Comparison of ENCODE assay signal across 10 cellular contexts in the genomic region with DNA sequence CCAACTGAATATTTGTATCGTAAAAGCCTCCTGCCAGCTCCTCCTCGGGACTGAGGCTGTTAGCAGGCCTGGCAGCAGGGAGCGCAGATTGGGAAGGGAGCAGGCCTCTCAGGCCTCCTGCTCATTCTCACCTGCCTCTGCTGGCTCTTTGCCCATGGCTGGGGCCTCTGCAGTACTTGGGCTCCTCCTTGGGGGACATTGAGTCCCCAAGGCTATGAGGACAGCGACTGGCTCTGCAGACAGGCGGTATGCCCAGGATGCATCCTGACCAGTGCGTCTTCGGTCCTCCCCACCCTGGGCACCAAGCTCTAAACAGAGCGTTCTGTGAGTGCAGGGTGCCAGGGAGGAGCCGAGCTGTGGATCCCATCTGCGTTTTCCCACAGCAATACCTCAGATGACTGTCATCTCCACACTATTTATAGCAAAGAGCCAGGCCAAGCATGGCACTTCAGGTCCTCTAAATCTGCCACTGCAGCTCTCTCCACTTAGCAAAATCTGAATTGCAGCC. TPM values are rescaled to one million over a fixed set of nuclear protein-coding genes. Genes with fewer than 3 reads are reported as not detected.
DNase-seq lines count a peak whose midpoint lies in the region; ATAC-seq and TF ChIP-seq lines count a peak whose summit lies in the region.
"Had no signal": no experiment of that assay in that cellular context is flagged by ENCODE, and none has a peak within 500 bp of the region (broad histone marks: within the 10 kb centered on the region; RNA-seq: fewer than 3 reads in every experiment).

No MANE protein-coding gene starts in this region.

- H3K4me3 ChIP-seq in BLaER1, result no peak overlapping the region
- no peak overlapping the region for H3K4me3 ChIP-seq in body of pancreas
- no peak overlapping the region for H3K4me3 ChIP-seq in muscle layer of colon (ENCODE audit: low read depth in 1 of 2, low read length in 2 of 2)

- peaks cover 18% of the 10 kb centered on the region for H3K4me1 ChIP-seq in BLaER1
- peaks cover 16% of the 10 kb centered on the region for H3K4me1 ChIP-seq in body of pancreas
- peaks cover 40% of the 10 kb centered on the region for H3K4me1 ChIP-seq in muscle layer of colon (ENCODE audit: insufficient read depth, low read length)

- H3K27ac ChIP-seq in BLaER1 (no peak overlapping the region), body of pancreas (peak overlapping the region; percentile 10 to 48 (median 34)), muscle layer of colon (ENCODE audit: low read depth, low read length) (peak overlapping the region; percentile 64)

- DNase-seq in NCI-H128 (lab: John Stamatoyannopoulos, UW; ENCODE audit: unreplicated experiment) (peak; percentile 8), body of pancreas (peak; percentile 47 to 73 (median 56)), 8988T (no peak), pons (ENCODE audit: low spot score) (no peak)
- DNase-seq: activated CD4-positive, alpha-beta T cell treated with anti-CD3 and anti-CD28 coated beads, Interleukin-2, amount 50 U/mL, for 4 hours; HFFc6 had no signal

- TF ChIP-seq CTCF in body of pancreas (IDR thresholded peaks at IDR 0.05), result no peak

- WGBS in body of pancreas, 2 donors, result 46 to 49% methylated on average over 7 to 10 of the region's 10 CpGs

- H3K27me3 ChIP-seq in BLaER1 (no peaks in the 10 kb centered on the region), body of pancreas (no peaks in the 10 kb centered on the region), muscle layer of colon (ENCODE audit: control insufficient read depth in 1 of 2, insufficient read depth in 2 of 2, low read length in 2 of 2) (no peaks in the 10 kb centered on the region)

- H3K4me2 ChIP-seq in BLaER1, result peak overlapping the region; percentile 71

- TF ChIP-seq POLR2A in body of pancreas (IDR thresholded peaks at IDR 0.05), result no peak

- ATAC-seq in body of pancreas (peak; percentile 49), GM21737 (IDR thresholded peaks at IDR 0.05; ENCODE audit: unreplicated experiment) (no peak), HG03520 (IDR thresholded peaks at IDR 0.05; ENCODE audit: unreplicated experiment) (no peak)

- intact Hi-C loops in body of pancreas (cut with DNase I), result no loop called here

- H3K36me3 ChIP-seq in BLaER1 (peaks cover 5% of the 10 kb centered on the region), body of pancreas (replicated peaks in 1 of 2; ENCODE audit: insufficient read depth in 1 of 2, low read depth in 2 of 2) (peaks cover 0 to 1% of the 10 kb centered on the region in 2 donors), muscle layer of colon (ENCODE audit: insufficient read depth, low read length) (peaks cover 25% of the 10 kb centered on the region)

- H3K9me3 ChIP-seq in BLaER1, result no peaks in the 10 kb centered on the region
- H3K9me3 ChIP-seq in body of pancreas, result no peaks in the 10 kb centered on the region
- no peaks in the 10 kb centered on the region for H3K9me3 ChIP-seq in muscle layer of colon (ENCODE audit: low read length)

- no peaks in the 10 kb centered on the region for H4K20me1 ChIP-seq in BLaER1

- H3K9ac ChIP-seq in BLaER1 (peak overlapping the region; percentile 49; the same call in 1 of the 2 replicates), muscle layer of colon (ENCODE audit: low read length) (no peak overlapping the region)

RNA-seq across cellular contexts. Expression of gene TSTD2, which starts 38.7 kb away (rescaled TPM):
- total RNA-seq in body of pancreas, result 10 to 100 TPM; 10.9 to 16.6 TPM

RNA-seq across cellular contexts. Expression of gene NCBP1, which starts 39.2 kb away (rescaled TPM):
- total RNA-seq in body of pancreas, result 10 to 100 TPM; 11.4 to 14.5 TPM

Comparison
In these comparisons a context has a peak if more than half of its experiments do, and no peak if none do; other contexts are left out.
1. DNase-seq: peak in NCI-H128 (single experiment) and body of pancreas (4 of 4); none in 8988T (single experiment) and pons (single experiment).